Comparison of ENCODE assay signal across 23 cellular contexts in genomic region chrX:136572030-136572429, GRCh38. TPM values are rescaled to one million over a fixed set of nuclear protein-coding genes. Genes with fewer than 3 reads are reported as not detected.
DNase-seq lines count a peak whose midpoint lies in the region; ATAC-seq lines count a peak whose summit lies in the region.
"Had no signal": no experiment of that assay in that cellular context is flagged by ENCODE, and none has a peak within 500 bp of the region (broad histone marks: within the 10 kb centered on the region; RNA-seq: fewer than 3 reads in every experiment).

No MANE protein-coding gene starts in this region.

- DNase-seq in CD4-positive, CD25-positive, alpha-beta regulatory T cell, result peak in 1 of 3 donors; percentile 37
- no peak for DNase-seq in activated CD8-positive, alpha-beta T cell treated with anti-CD3 and anti-CD28 coated beads, Interleukin-2, amount 10 ng/mL, durations not matched to agents 7 days and 5 days
- DNase-seq in Ammon's horn (ENCODE audit: low spot score), result no peak
- no peak for DNase-seq in mesendoderm
- DNase-seq: activated naive CD4-positive, alpha-beta T cell treated with anti-CD3 and anti-CD28 coated beads, Interleukin-2, amount 50 U/mL, for 16 hours; body of pancreas; dorsolateral prefrontal cortex; heart right ventricle; kidney; NCI-H2029 treated with DMSO at 0.1 percent for 48 hours; NCI-H69; stimulated activated CD4-positive, alpha-beta T cell treated with anti-CD3 and anti-CD28 coated beads, Interleukin-15, amount 100 ng/mL, for 24 hours; uterus had no signal

- POLR2A ChIA-PET in activated CD8-positive, alpha-beta T cell treated with anti-CD3 and anti-CD28 coated beads, Interleukin-2, amount 10 ng/mL, durations not matched to agents 7 days and 5 days (lab: Charles Lee), result interaction anchor here (0.5 kb wide), 1 partner anchor 185 kb away, joined by 3 read pairs; no protein-coding TSS in a partner anchor

- H4K5ac ChIP-seq in mesendoderm (ENCODE audit: low read length), result no peak overlapping the region

- no peaks in the 10 kb centered on the region for H3K27me3 Mint-ChIP-seq in CD4-positive, CD25-positive, alpha-beta regulatory T cell
- no peaks in the 10 kb centered on the region for H3K27me3 Mint-ChIP-seq in activated CD8-positive, alpha-beta T cell treated with anti-CD3 and anti-CD28 coated beads, Interleukin-2, amount 10 ng/mL, durations not matched to agents 7 days and 5 days (ENCODE audit: low read depth)

- H2BK120ac ChIP-seq in mesendoderm (ENCODE audit: low read depth, low read length), result no peak overlapping the region

- H2BK5ac ChIP-seq in mesendoderm (ENCODE audit: low read length), result no peak overlapping the region

- H3K27me3 ChIP-seq in CD4-positive, CD25-positive, alpha-beta regulatory T cell (ENCODE audit: control insufficient read depth, insufficient read depth, low read length), result no peaks in the 10 kb centered on the region
- no peaks in the 10 kb centered on the region for H3K27me3 ChIP-seq in mesendoderm (ENCODE audit: insufficient read depth, low read length, poor library complexity)
- H3K27me3 ChIP-seq: body of pancreas, esophagus muscularis mucosa, uterus had no signal

- no peak overlapping the region for H3K27ac ChIP-seq in CD4-positive, CD25-positive, alpha-beta regulatory T cell (ENCODE audit: insufficient read depth, low read length, poor library complexity, severe bottlenecking)
- H3K27ac ChIP-seq in mesendoderm (ENCODE audit: low read depth, low read length), result no peak overlapping the region
- H3K27ac ChIP-seq: body of pancreas, dorsolateral prefrontal cortex, esophagus muscularis mucosa, heart right ventricle, uterus had no signal

- peak overlapping the region; percentile 40 for H3K4me3 ChIP-seq in CD4-positive, CD25-positive, alpha-beta regulatory T cell (ENCODE audit: low read depth, low read length)
- no peak overlapping the region for H3K4me3 ChIP-seq in mesendoderm (ENCODE audit: low read length)
- H3K4me3 ChIP-seq: body of pancreas, dorsolateral prefrontal cortex, esophagus muscularis mucosa, heart right ventricle, uterus had no signal

- no peak overlapping the region for H3K23ac ChIP-seq in mesendoderm (ENCODE audit: low read length)

- no peak overlapping the region for H3K18ac ChIP-seq in mesendoderm (ENCODE audit: low read length)

- CTCF ChIA-PET in activated CD8-positive, alpha-beta T cell treated with anti-CD3 and anti-CD28 coated beads, Interleukin-2, amount 10 ng/mL, durations not matched to agents 7 days and 5 days (lab: Charles Lee), result interaction anchor here (1.3 to 1.4 kb wide), 2 partner anchors 47 to 125 kb away, joined by 3 to 5 read pairs; no protein-coding TSS in a partner anchor

- H3K27ac Mint-ChIP-seq in CD4-positive, CD25-positive, alpha-beta regulatory T cell, result no peak overlapping the region
- peak overlapping the region; percentile 9 for H3K27ac Mint-ChIP-seq in activated CD8-positive, alpha-beta T cell treated with anti-CD3 and anti-CD28 coated beads, Interleukin-2, amount 10 ng/mL, durations not matched to agents 7 days and 5 days

- H3K36me3 Mint-ChIP-seq in CD4-positive, CD25-positive, alpha-beta regulatory T cell, result no peaks in the 10 kb centered on the region
- H3K36me3 Mint-ChIP-seq in activated CD8-positive, alpha-beta T cell treated with anti-CD3 and anti-CD28 coated beads, Interleukin-2, amount 10 ng/mL, durations not matched to agents 7 days and 5 days (ENCODE audit: low read depth), result no peaks in the 10 kb centered on the region

- no CpG with 5 or more reads among the region's 2 CpGs for WGBS in mesendoderm (ENCODE audit: extremely low coverage, insufficient coverage, low lambda C conversion rate)

- H2AK5ac ChIP-seq in mesendoderm (ENCODE audit: low read length), result no peak overlapping the region

- H3K4ac ChIP-seq in mesendoderm (ENCODE audit: low read depth, low read length), result no peak overlapping the region

- H3K36me3 ChIP-seq in CD4-positive, CD25-positive, alpha-beta regulatory T cell (ENCODE audit: control insufficient read depth, insufficient read depth, low read length), result no peaks in the 10 kb centered on the region
- H3K36me3 ChIP-seq in mesendoderm (ENCODE audit: control insufficient read depth, insufficient read depth, low read length), result no peaks in the 10 kb centered on the region
- H3K36me3 ChIP-seq: esophagus muscularis mucosa, heart right ventricle, uterus had no signal

- no peaks in the 10 kb centered on the region for H3K79me2 ChIP-seq in mesendoderm (ENCODE audit: control insufficient read depth, insufficient read depth, low read length)

- no peak overlapping the region for H3K9ac ChIP-seq in mesendoderm (ENCODE audit: low read length)

- no peak overlapping the region for H2BK15ac ChIP-seq in mesendoderm (replicated peaks; ENCODE audit: low read depth)

- H3K4me1 Mint-ChIP-seq in CD4-positive, CD25-positive, alpha-beta regulatory T cell, result peaks cover 0 to 10% (median 4%) of the 10 kb centered on the region in 4 donors
- peaks cover 15% of the 10 kb centered on the region for H3K4me1 Mint-ChIP-seq in activated CD8-positive, alpha-beta T cell treated with anti-CD3 and anti-CD28 coated beads, Interleukin-2, amount 10 ng/mL, durations not matched to agents 7 days and 5 days (ENCODE audit: low read depth)
- H3K4me1 Mint-ChIP-seq: neural crest cell had no signal

- no peak for ATAC-seq in CD4-positive, CD25-positive, alpha-beta regulatory T cell (ENCODE audit: low read depth in 2 of 2)
- ATAC-seq in GM18861 (IDR thresholded peaks at IDR 0.05; ENCODE audit: unreplicated experiment) (peak; percentile 91), HG03342 (IDR thresholded peaks at IDR 0.05; ENCODE audit: unreplicated experiment) (peak; percentile 67), HG02973 (IDR thresholded peaks at IDR 0.05; ENCODE audit: unreplicated experiment) (no peak), HG03039 (IDR thresholded peaks at IDR 0.05; ENCODE audit: unreplicated experiment) (no peak)
- no peak for ATAC-seq in activated CD8-positive, alpha-beta T cell treated with anti-CD3 and anti-CD28 coated beads, Interleukin-2, amount 10 ng/mL, durations not matched to agents 7 days and 5 days
- ATAC-seq: body of pancreas, heart right ventricle had no signal

- H3K56ac ChIP-seq in mesendoderm (ENCODE audit: low read length), result no peak overlapping the region

- H3K79me1 ChIP-seq in mesendoderm (ENCODE audit: low read length), result no peaks in the 10 kb centered on the region

- no peak overlapping the region for H3K4me2 ChIP-seq in mesendoderm (ENCODE audit: low read length)

- H4K8ac ChIP-seq in mesendoderm (ENCODE audit: low read depth, low read length), result no peak overlapping the region

- H3K4me1 ChIP-seq in CD4-positive, CD25-positive, alpha-beta regulatory T cell (ENCODE audit: control insufficient read depth, insufficient read depth, low read length, poor library complexity, severe bottlenecking), result peaks cover 11% of the 10 kb centered on the region
- no peaks in the 10 kb centered on the region for H3K4me1 ChIP-seq in mesendoderm (ENCODE audit: control insufficient read depth, low read depth, low read length)
- H3K4me1 ChIP-seq: body of pancreas, uterus had no signal

- peaks cover 0 to 1% (median 0%) of the 10 kb centered on the region in 7 donors for H3K9me3 Mint-ChIP-seq in CD4-positive, CD25-positive, alpha-beta regulatory T cell
- no peaks in the 10 kb centered on the region for H3K9me3 Mint-ChIP-seq in activated CD8-positive, alpha-beta T cell treated with anti-CD3 and anti-CD28 coated beads, Interleukin-2, amount 10 ng/mL, durations not matched to agents 7 days and 5 days (ENCODE audit: insufficient read depth)

- H3K9me3 ChIP-seq in CD4-positive, CD25-positive, alpha-beta regulatory T cell (ENCODE audit: control insufficient read depth in 2 of 2, low read length in 2 of 2), result no peaks in the 10 kb centered on the region
- H3K9me3 ChIP-seq: body of pancreas, esophagus muscularis mucosa, uterus had no signal

- H3K4me3 Mint-ChIP-seq in CD4-positive, CD25-positive, alpha-beta regulatory T cell, result no peak overlapping the region
- no peak overlapping the region for H3K4me3 Mint-ChIP-seq in activated CD8-positive, alpha-beta T cell treated with anti-CD3 and anti-CD28 coated beads, Interleukin-2, amount 10 ng/mL, durations not matched to agents 7 days and 5 days
- H3K4me3 Mint-ChIP-seq: neural crest cell had no signal

RNA-seq across cellular contexts. Expression of gene VGLL1, which starts 40.0 kb away (rescaled TPM):
- total RNA-seq in CD4-positive, CD25-positive, alpha-beta regulatory T cell, result not detected
- not detected for polyA plus RNA-seq in CD4-positive, CD25-positive, alpha-beta regulatory T cell
- not detected for total RNA-seq in activated CD8-positive, alpha-beta T cell treated with anti-CD3 and anti-CD28 coated beads, Interleukin-2, amount 10 ng/mL, durations not matched to agents 7 days and 5 days
- polyA plus RNA-seq in mesendoderm (2013, experiment 1 of 2), result 0.03 TPM
- polyA plus RNA-seq in mesendoderm (2013, experiment 2 of 2), result not detected
- total RNA-seq: dorsolateral prefrontal cortex, esophagus muscularis mucosa, heart right ventricle, HT1080, mesenteric fat pad, neural crest cell, renal cortical epithelial cell, RPMI7951 had no signal
- polyA plus RNA-seq: heart right ventricle had no signal

Comparison
In these comparisons a context has a peak if more than half of its experiments do, and no peak if none do; other contexts are left out.
1. ATAC-seq: peak in GM18861 (single experiment) and HG03342 (single experiment); none in CD4-positive, CD25-positive, alpha-beta regulatory T cell (0 of 2), activated CD8-positive, alpha-beta T cell treated with anti-CD3 and anti-CD28 coated beads, Interleukin-2, amount 10 ng/mL, durations not matched to agents 7 days and 5 days (single experiment), HG02973 (single experiment) and HG03039 (single experiment).